In genomic region chr5:159203351-159203750, GRCh38 we compare ENCODE assay signal across 20 cellular contexts. TPM values are rescaled to one million over a fixed set of nuclear protein-coding genes. Genes with fewer than 3 reads are reported as not detected.
DNase-seq lines count a peak whose midpoint lies in the region; ATAC-seq and TF ChIP-seq lines count a peak whose summit lies in the region.
"Had no signal": no experiment of that assay in that cellular context is flagged by ENCODE, and none has a peak within 500 bp of the region (broad histone marks: within the 10 kb centered on the region; RNA-seq: fewer than 3 reads in every experiment).

No MANE protein-coding gene starts in this region.

- CTCF ChIA-PET in activated CD8-positive, alpha-beta T cell treated with anti-CD3 and anti-CD28 coated beads for 36 hours (lab: Charles Lee) = interaction anchor here (3.2 kb wide), 1 partner anchor 47 kb away, joined by 10 read pairs; no protein-coding TSS in a partner anchor
- CTCF ChIA-PET in activated CD8-positive, alpha-beta T cell treated with anti-CD3 and anti-CD28 coated beads, Interleukin-2, amount 10 ng/mL, durations not matched to agents 7 days and 5 days (lab: Charles Lee) = interaction anchor here (1.0 to 2.3 kb wide), 2 partner anchors 9 to 46 kb away, joined by 3 to 8 read pairs; no protein-coding TSS in a partner anchor
- CTCF ChIA-PET in Calu3 (lab: Charles Lee) = no interaction called here
- CTCF ChIA-PET in naive thymus-derived CD4-positive, alpha-beta T cell (lab: Charles Lee) = interaction anchor here (1.5 to 1.6 kb wide), 2 partner anchors 14 to 46 kb away, joined by 3 read pairs; no protein-coding TSS in a partner anchor

- H3K36me3 ChIP-seq in naive thymus-derived CD4-positive, alpha-beta T cell (ENCODE audit: control insufficient read depth in 2 of 3, insufficient read depth in 3 of 3, low read length in 3 of 3) = peaks cover 0 to 5% (median 0%) of the 10 kb centered on the region in 3 experiments
- H3K36me3 ChIP-seq in MG63 = peaks cover 33% of the 10 kb centered on the region

- no peak overlapping the region for H3K4me3 ChIP-seq in naive thymus-derived CD4-positive, alpha-beta T cell (ENCODE audit: low read length)
- no peak overlapping the region for H3K4me3 ChIP-seq in MG63
- H3K4me3 ChIP-seq: K562, left lung, SK-N-MC, tibial nerve had no signal

- peak overlapping the region; percentile 11 for H3K4me3 Mint-ChIP-seq in activated CD8-positive, alpha-beta T cell treated with anti-CD3 and anti-CD28 coated beads for 36 hours
- no peak overlapping the region for H3K4me3 Mint-ChIP-seq in activated CD8-positive, alpha-beta T cell treated with anti-CD3 and anti-CD28 coated beads, Interleukin-2, amount 10 ng/mL, durations not matched to agents 7 days and 5 days
- H3K4me3 Mint-ChIP-seq in Calu3 (ENCODE audit: low read depth, unreplicated experiment) (no peak overlapping the region), T-helper 17 cell (peak overlapping the region; percentile 52)
- H3K4me3 Mint-ChIP-seq in naive thymus-derived CD4-positive, alpha-beta T cell = peak overlapping the region in 9 of 10 donors; percentile 16 to 99 (median 67)
- H3K4me3 Mint-ChIP-seq in stimulated activated memory B cell treated with anti-CD40 and anti-IgM and Interleukin-4, amounts not matched to agents 10 μg/mL and 1 μg/mL and 100 μg/mL, for 72 hours = no peak overlapping the region
- H3K4me3 Mint-ChIP-seq in natural killer cell treated with Interleukin-12 subunit alpha and Interleukin-12 subunit beta and Interleukin-15 and Interleukin-18, amount 100 ng/mL, for 72 hours = no peak overlapping the region
- H3K4me3 Mint-ChIP-seq: T-helper 1 cell treated with Interleukin-12 subunit alpha and Interleukin-12 subunit beta and Interleukin-4 antibody, amounts not matched to agents 30 μg/mL and 1 μg/mL, for 36 hours had no signal

- TF ChIP-seq CTCF in activated CD8-positive, alpha-beta T cell treated with anti-CD3 and anti-CD28 coated beads for 36 hours (IDR thresholded peaks at IDR 0.05) = no peak
- no peak for TF ChIP-seq CTCF in Calu3 (IDR thresholded peaks at IDR 0.05; ENCODE audit: unreplicated experiment)

- no TSS peak for BruUV-seq in Calu3 (replicated peaks; lab: Mats Ljungman, UMichigan)

- POLR2A ChIA-PET in activated CD8-positive, alpha-beta T cell treated with anti-CD3 and anti-CD28 coated beads for 36 hours (lab: Charles Lee) = no interaction called here
- POLR2A ChIA-PET in activated CD8-positive, alpha-beta T cell treated with anti-CD3 and anti-CD28 coated beads, Interleukin-2, amount 10 ng/mL, durations not matched to agents 7 days and 5 days (lab: Charles Lee) = no interaction called here
- POLR2A ChIA-PET in naive thymus-derived CD4-positive, alpha-beta T cell (lab: Charles Lee) = interaction anchor here (0.6 to 1.5 kb wide), 2 partner anchors 10 to 12 kb away, joined by 3 read pairs; no protein-coding TSS in a partner anchor

- no peaks in the 10 kb centered on the region for H3K27me3 ChIP-seq in naive thymus-derived CD4-positive, alpha-beta T cell (ENCODE audit: control insufficient read depth in 2 of 2, insufficient read depth in 2 of 2, low read length in 2 of 2)
- H3K27me3 ChIP-seq in MG63 = no peaks in the 10 kb centered on the region
- H3K27me3 ChIP-seq: left lung, tibial nerve had no signal

- peaks cover 55% of the 10 kb centered on the region for H3K4me1 Mint-ChIP-seq in activated CD8-positive, alpha-beta T cell treated with anti-CD3 and anti-CD28 coated beads for 36 hours (ENCODE audit: low read depth)
- H3K4me1 Mint-ChIP-seq in activated CD8-positive, alpha-beta T cell treated with anti-CD3 and anti-CD28 coated beads, Interleukin-2, amount 10 ng/mL, durations not matched to agents 7 days and 5 days (ENCODE audit: low read depth) = peaks cover 59% of the 10 kb centered on the region
- H3K4me1 Mint-ChIP-seq in Calu3 (ENCODE audit: low read depth, unreplicated experiment) = peaks cover 39% of the 10 kb centered on the region
- H3K4me1 Mint-ChIP-seq in T-helper 17 cell = peaks cover 56% of the 10 kb centered on the region
- peaks cover 61 to 88% (median 81%) of the 10 kb centered on the region in 7 donors for H3K4me1 Mint-ChIP-seq in naive thymus-derived CD4-positive, alpha-beta T cell
- peaks cover 68% of the 10 kb centered on the region for H3K4me1 Mint-ChIP-seq in stimulated activated memory B cell treated with anti-CD40 and anti-IgM and Interleukin-4, amounts not matched to agents 10 μg/mL and 1 μg/mL and 100 μg/mL, for 72 hours
- H3K4me1 Mint-ChIP-seq in natural killer cell treated with Interleukin-12 subunit alpha and Interleukin-12 subunit beta and Interleukin-15 and Interleukin-18, amount 100 ng/mL, for 72 hours (ENCODE audit: low read depth in 2 of 2) = peaks cover 45 to 61% of the 10 kb centered on the region in 2 donors

- H3K27me3 Mint-ChIP-seq in activated CD8-positive, alpha-beta T cell treated with anti-CD3 and anti-CD28 coated beads for 36 hours = no peaks in the 10 kb centered on the region
- no peaks in the 10 kb centered on the region for H3K27me3 Mint-ChIP-seq in activated CD8-positive, alpha-beta T cell treated with anti-CD3 and anti-CD28 coated beads, Interleukin-2, amount 10 ng/mL, durations not matched to agents 7 days and 5 days (ENCODE audit: low read depth)
- H3K27me3 Mint-ChIP-seq in Calu3 (ENCODE audit: unreplicated experiment) = no peaks in the 10 kb centered on the region
- no peaks in the 10 kb centered on the region for H3K27me3 Mint-ChIP-seq in T-helper 17 cell
- H3K27me3 Mint-ChIP-seq in naive thymus-derived CD4-positive, alpha-beta T cell = no peaks in the 10 kb centered on the region
- no peaks in the 10 kb centered on the region for H3K27me3 Mint-ChIP-seq in stimulated activated memory B cell treated with anti-CD40 and anti-IgM and Interleukin-4, amounts not matched to agents 10 μg/mL and 1 μg/mL and 100 μg/mL, for 72 hours
- H3K27me3 Mint-ChIP-seq in natural killer cell treated with Interleukin-12 subunit alpha and Interleukin-12 subunit beta and Interleukin-15 and Interleukin-18, amount 100 ng/mL, for 72 hours = no peaks in the 10 kb centered on the region

- H3K27ac ChIP-seq in naive thymus-derived CD4-positive, alpha-beta T cell (ENCODE audit: low read depth, low read length) = peak overlapping the region; percentile 12
- H3K27ac ChIP-seq: tibial nerve had no signal

- intact Hi-C loops in activated CD8-positive, alpha-beta T cell treated with anti-CD3 and anti-CD28 coated beads for 36 hours (cut with micrococcal nuclease) = no loop called here
- intact Hi-C loops in Calu3 (cut with micrococcal nuclease; ENCODE audit: unreplicated experiment) = no loop called here
- intact Hi-C loops in naive thymus-derived CD4-positive, alpha-beta T cell (cut with micrococcal nuclease) = loop anchor here in 1 of 2 donors (10.0 kb wide), 1 partner anchor 1939 kb away; the partner anchor contains the start of gene CYFIP2

- no peak for ATAC-seq in activated CD8-positive, alpha-beta T cell treated with anti-CD3 and anti-CD28 coated beads for 36 hours
- ATAC-seq in activated CD8-positive, alpha-beta T cell treated with anti-CD3 and anti-CD28 coated beads, Interleukin-2, amount 10 ng/mL, durations not matched to agents 7 days and 5 days = no peak
- ATAC-seq in T-helper 17 cell = no peak
- no peak for ATAC-seq in naive thymus-derived CD4-positive, alpha-beta T cell
- no peak for ATAC-seq in stimulated activated memory B cell treated with anti-CD40 and anti-IgM and Interleukin-4, amounts not matched to agents 10 μg/mL and 1 μg/mL and 100 μg/mL, for 72 hours
- no peak for ATAC-seq in natural killer cell treated with Interleukin-12 subunit alpha and Interleukin-12 subunit beta and Interleukin-15 and Interleukin-18, amount 100 ng/mL, for 72 hours
- ATAC-seq: K562, left lung had no signal

- H3K9me3 Mint-ChIP-seq in activated CD8-positive, alpha-beta T cell treated with anti-CD3 and anti-CD28 coated beads for 36 hours = no peaks in the 10 kb centered on the region
- no peaks in the 10 kb centered on the region for H3K9me3 Mint-ChIP-seq in activated CD8-positive, alpha-beta T cell treated with anti-CD3 and anti-CD28 coated beads, Interleukin-2, amount 10 ng/mL, durations not matched to agents 7 days and 5 days (ENCODE audit: insufficient read depth)
- H3K9me3 Mint-ChIP-seq in Calu3 (ENCODE audit: low read depth, unreplicated experiment) = no peaks in the 10 kb centered on the region
- H3K9me3 Mint-ChIP-seq in naive thymus-derived CD4-positive, alpha-beta T cell = peaks cover 0 to 4% (median 0%) of the 10 kb centered on the region in 11 donors
- no peaks in the 10 kb centered on the region for H3K9me3 Mint-ChIP-seq in stimulated activated memory B cell treated with anti-CD40 and anti-IgM and Interleukin-4, amounts not matched to agents 10 μg/mL and 1 μg/mL and 100 μg/mL, for 72 hours
- H3K9me3 Mint-ChIP-seq in natural killer cell treated with Interleukin-12 subunit alpha and Interleukin-12 subunit beta and Interleukin-15 and Interleukin-18, amount 100 ng/mL, for 72 hours = no peaks in the 10 kb centered on the region
- H3K9me3 Mint-ChIP-seq: T-helper 1 cell treated with Interleukin-12 subunit alpha and Interleukin-12 subunit beta and Interleukin-4 antibody, amounts not matched to agents 30 μg/mL and 1 μg/mL, for 36 hours had no signal

- peaks cover 43 to 59% of the 10 kb centered on the region in 2 donors for H3K4me1 ChIP-seq in naive thymus-derived CD4-positive, alpha-beta T cell (ENCODE audit: control insufficient read depth in 2 of 2, insufficient read depth in 2 of 2, low read length in 2 of 2)

- peaks cover 65% of the 10 kb centered on the region for H3K36me3 Mint-ChIP-seq in activated CD8-positive, alpha-beta T cell treated with anti-CD3 and anti-CD28 coated beads for 36 hours (ENCODE audit: low read depth)
- H3K36me3 Mint-ChIP-seq in activated CD8-positive, alpha-beta T cell treated with anti-CD3 and anti-CD28 coated beads, Interleukin-2, amount 10 ng/mL, durations not matched to agents 7 days and 5 days (ENCODE audit: low read depth) = peaks cover 57% of the 10 kb centered on the region
- H3K36me3 Mint-ChIP-seq in Calu3 (ENCODE audit: insufficient read depth, unreplicated experiment) (peaks cover 57% of the 10 kb centered on the region), T-helper 17 cell (ENCODE audit: low read depth) (peaks cover 7% of the 10 kb centered on the region)
- peaks cover 4 to 31% (median 9%) of the 10 kb centered on the region in 5 donors for H3K36me3 Mint-ChIP-seq in naive thymus-derived CD4-positive, alpha-beta T cell
- peaks cover 10% of the 10 kb centered on the region for H3K36me3 Mint-ChIP-seq in stimulated activated memory B cell treated with anti-CD40 and anti-IgM and Interleukin-4, amounts not matched to agents 10 μg/mL and 1 μg/mL and 100 μg/mL, for 72 hours
- peaks cover 11% of the 10 kb centered on the region for H3K36me3 Mint-ChIP-seq in natural killer cell treated with Interleukin-12 subunit alpha and Interleukin-12 subunit beta and Interleukin-15 and Interleukin-18, amount 100 ng/mL, for 72 hours

- no peak for DNase-seq in activated CD8-positive, alpha-beta T cell treated with anti-CD3 and anti-CD28 coated beads for 36 hours
- DNase-seq in activated CD8-positive, alpha-beta T cell treated with anti-CD3 and anti-CD28 coated beads, Interleukin-2, amount 10 ng/mL, durations not matched to agents 7 days and 5 days = no peak
- DNase-seq in Calu3 = no peak
- DNase-seq in T-helper 17 cell = no peak
- no peak for DNase-seq in naive thymus-derived CD4-positive, alpha-beta T cell
- no peak for DNase-seq in MG63
- DNase-seq in natural killer cell treated with Interleukin-12 subunit alpha and Interleukin-12 subunit beta and Interleukin-15 and Interleukin-18, amount 100 ng/mL, for 72 hours (ENCODE audit: low spot score) = no peak
- DNase-seq: activated CD4-positive, alpha-beta T cell treated with anti-CD3 and anti-CD28 coated beads for 1 hour; COR-L47; DMS79; H7; left lung; mesendoderm; NCI-H1436; NCI-H446 treated with DMSO at 0.1 percent for 48 hours had no signal

- peak overlapping the region; percentile 55 for H3K27ac Mint-ChIP-seq in activated CD8-positive, alpha-beta T cell treated with anti-CD3 and anti-CD28 coated beads for 36 hours
- no peak overlapping the region for H3K27ac Mint-ChIP-seq in activated CD8-positive, alpha-beta T cell treated with anti-CD3 and anti-CD28 coated beads, Interleukin-2, amount 10 ng/mL, durations not matched to agents 7 days and 5 days
- H3K27ac Mint-ChIP-seq in Calu3 (ENCODE audit: unreplicated experiment) (peak overlapping the region; percentile 11), T-helper 17 cell (peak overlapping the region; percentile 100)
- H3K27ac Mint-ChIP-seq in naive thymus-derived CD4-positive, alpha-beta T cell = peak overlapping the region in 8 of 9 donors; percentile 60 to 97 (median 90)
- H3K27ac Mint-ChIP-seq in stimulated activated memory B cell treated with anti-CD40 and anti-IgM and Interleukin-4, amounts not matched to agents 10 μg/mL and 1 μg/mL and 100 μg/mL, for 72 hours = no peak overlapping the region
- peak overlapping the region in 1 of 2 donors; percentile 29 for H3K27ac Mint-ChIP-seq in natural killer cell treated with Interleukin-12 subunit alpha and Interleukin-12 subunit beta and Interleukin-15 and Interleukin-18, amount 100 ng/mL, for 72 hours
- H3K27ac Mint-ChIP-seq: T-helper 1 cell treated with Interleukin-12 subunit alpha and Interleukin-12 subunit beta and Interleukin-4 antibody, amounts not matched to agents 30 μg/mL and 1 μg/mL, for 36 hours had no signal

- H3K9me3 ChIP-seq in T-helper 17 cell (ENCODE audit: control insufficient read depth, low read length, poor library complexity, severe bottlenecking) (no peaks in the 10 kb centered on the region), MG63 (no peaks in the 10 kb centered on the region)
- H3K9me3 ChIP-seq in naive thymus-derived CD4-positive, alpha-beta T cell (ENCODE audit: control insufficient read depth in 2 of 3, low read length in 3 of 3) = no peaks in the 10 kb centered on the region
- H3K9me3 ChIP-seq: left lung, tibial nerve had no signal

RNA-seq across cellular contexts. Expression of gene RNF145, which starts 6.0 kb away (rescaled TPM):
- total RNA-seq in activated CD8-positive, alpha-beta T cell treated with anti-CD3 and anti-CD28 coated beads for 36 hours = 10 to 100 TPM; 77.5 to 87.5 TPM
- 100 to 1,000 TPM; 140 to 143 TPM for total RNA-seq in activated CD8-positive, alpha-beta T cell treated with anti-CD3 and anti-CD28 coated beads, Interleukin-2, amount 10 ng/mL, durations not matched to agents 7 days and 5 days
- total RNA-seq in Calu3 (2022) (169 and 193 TPM in 2 replicates), T-helper 17 cell (10 to 100 TPM; 61.1 to 70.5 TPM)
- 100 to 1,000 TPM in 1 of 5 experiments, 10 to 100 TPM in 4; 51.8 to 142 (median 70.6) TPM for total RNA-seq in naive thymus-derived CD4-positive, alpha-beta T cell
- 10 to 100 TPM; 10.8 to 12.6 TPM for polyA plus RNA-seq in naive thymus-derived CD4-positive, alpha-beta T cell
- 30.8 and 53.5 TPM in 2 replicates for total RNA-seq in MG63 (2014; rRNA removed; shearing (Covaris generic); ENCODE audit: low replicate concordance)
- total RNA-seq in natural killer cell treated with Interleukin-12 subunit alpha and Interleukin-12 subunit beta and Interleukin-15 and Interleukin-18, amount 100 ng/mL, for 72 hours = 100 to 1,000 TPM in 1 of 2 donors, 10 to 100 TPM in 1; 92.3 to 113 TPM

RNA-seq across cellular contexts. Expression of gene UBLCP1, which starts 59.7 kb away (rescaled TPM):
- total RNA-seq in activated CD8-positive, alpha-beta T cell treated with anti-CD3 and anti-CD28 coated beads for 36 hours = 10 to 100 TPM; 30.6 to 31.6 TPM
- 10 to 100 TPM; 27.8 to 28.4 TPM for total RNA-seq in activated CD8-positive, alpha-beta T cell treated with anti-CD3 and anti-CD28 coated beads, Interleukin-2, amount 10 ng/mL, durations not matched to agents 7 days and 5 days
- total RNA-seq in Calu3 (2022) (35.8 and 39.5 TPM in 2 replicates), T-helper 17 cell (10 to 100 TPM; 19.0 to 20.8 TPM)
- total RNA-seq in naive thymus-derived CD4-positive, alpha-beta T cell = 10 to 100 TPM; 18.2 to 30.9 (median 30.2) TPM
- polyA plus RNA-seq in naive thymus-derived CD4-positive, alpha-beta T cell = 10 to 100 TPM; 57.1 to 62.2 TPM
- total RNA-seq in MG63 (2014; rRNA removed; shearing (Covaris generic); ENCODE audit: low replicate concordance) = 32.3 and 43.1 TPM in 2 replicates
- total RNA-seq in natural killer cell treated with Interleukin-12 subunit alpha and Interleukin-12 subunit beta and Interleukin-15 and Interleukin-18, amount 100 ng/mL, for 72 hours = 10 to 100 TPM; 20.3 to 31.9 TPM

Comparison
In these comparisons a context has a peak if more than half of its experiments do, and no peak if none do; other contexts are left out.
1. H3K27ac Mint-ChIP-seq: peak in activated CD8-positive, alpha-beta T cell treated with anti-CD3 and anti-CD28 coated beads for 36 hours (single experiment), Calu3 (single experiment), T-helper 17 cell (single experiment) and naive thymus-derived CD4-positive, alpha-beta T cell (8 of 9); none in activated CD8-positive, alpha-beta T cell treated with anti-CD3 and anti-CD28 coated beads, Interleukin-2, amount 10 ng/mL, durations not matched to agents 7 days and 5 days (single experiment) and stimulated activated memory B cell treated with anti-CD40 and anti-IgM and Interleukin-4, amounts not matched to agents 10 μg/mL and 1 μg/mL and 100 μg/mL, for 72 hours (single experiment).
2. H3K4me3 Mint-ChIP-seq: peak in activated CD8-positive, alpha-beta T cell treated with anti-CD3 and anti-CD28 coated beads for 36 hours (single experiment), T-helper 17 cell (single experiment) and naive thymus-derived CD4-positive, alpha-beta T cell (9 of 10); none in activated CD8-positive, alpha-beta T cell treated with anti-CD3 and anti-CD28 coated beads, Interleukin-2, amount 10 ng/mL, durations not matched to agents 7 days and 5 days (single experiment), Calu3 (single experiment), stimulated activated memory B cell treated with anti-CD40 and anti-IgM and Interleukin-4, amounts not matched to agents 10 μg/mL and 1 μg/mL and 100 μg/mL, for 72 hours (single experiment) and natural killer cell treated with Interleukin-12 subunit alpha and Interleukin-12 subunit beta and Interleukin-15 and Interleukin-18, amount 100 ng/mL, for 72 hours (single experiment).